Comparison of ENCODE assay signal across 1 cellular context in the genomic region with DNA sequence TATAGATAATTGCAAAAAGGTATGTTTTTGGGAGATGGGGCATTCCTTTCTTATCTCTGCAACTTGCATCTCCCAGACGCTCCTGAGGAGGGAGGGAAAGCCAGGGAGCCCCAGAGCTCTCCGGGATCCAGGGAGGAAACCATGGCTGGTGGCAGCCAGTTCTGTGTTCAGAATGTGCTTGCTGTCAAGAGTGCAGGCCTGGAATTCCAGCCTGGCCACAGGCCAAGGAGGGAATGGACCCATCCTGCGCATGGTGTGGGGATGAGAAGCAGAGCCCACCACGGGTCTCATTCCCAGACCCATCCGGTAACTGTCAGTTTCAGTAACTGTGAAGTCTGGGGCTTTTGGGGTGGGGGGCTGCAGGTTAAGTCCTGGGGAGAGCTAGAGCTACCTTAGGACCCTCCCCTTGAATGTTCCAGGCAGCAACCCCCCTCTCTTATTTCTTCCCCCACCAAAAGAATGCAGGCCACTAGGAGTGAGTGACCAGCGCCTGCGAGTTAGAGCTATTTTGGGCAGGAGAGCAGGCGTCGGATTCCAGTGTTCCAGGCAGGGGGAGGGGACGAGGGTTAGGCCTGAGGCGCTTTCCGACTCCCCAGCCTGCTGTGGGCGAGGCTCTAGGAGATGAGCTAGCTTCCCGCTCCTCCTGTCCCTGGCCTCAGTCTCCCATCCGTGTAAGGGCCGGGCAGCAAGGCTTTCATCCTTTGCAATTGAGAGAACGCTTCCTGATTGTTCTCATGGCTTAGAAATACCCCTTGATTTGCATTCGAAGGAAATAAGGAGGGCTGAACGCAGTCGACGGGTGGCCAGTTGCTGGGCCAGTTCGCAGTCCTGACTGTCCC.
TF ChIP-seq lines count a peak whose summit lies in the region.

No MANE protein-coding gene starts in this region.

TF ChIP-seq in HEK293, 187 proteins besides CTCF, POLR2A, EP300 and RAD21 (continued from another document):
- 0 out of 2 replicates have a peak, but pooled peaks have one; percentile 28 for TF ChIP-seq IKZF3 (tag by site-specific recombination; IDR thresholded peaks at IDR 0.05)
- peak; percentile 26; the same call in 1 of the 2 replicates for TF ChIP-seq ZBTB17 (tag by site-specific recombination; IDR thresholded peaks at IDR 0.05)
- no peak for TF ChIP-seq ZNF274 (IDR thresholded peaks at IDR 0.05; ENCODE audit: low read length)
- TF ChIP-seq ZNF274 (tag by site-specific recombination; IDR thresholded peaks at IDR 0.05; ENCODE audit: borderline replicate concordance), result no peak
- 0 out of 2 replicates have a peak, but pooled peaks have one; percentile 26 for TF ChIP-seq ZNF629 (tag by site-specific recombination; IDR thresholded peaks at IDR 0.05)
- TF ChIP-seq, protein P1, sequence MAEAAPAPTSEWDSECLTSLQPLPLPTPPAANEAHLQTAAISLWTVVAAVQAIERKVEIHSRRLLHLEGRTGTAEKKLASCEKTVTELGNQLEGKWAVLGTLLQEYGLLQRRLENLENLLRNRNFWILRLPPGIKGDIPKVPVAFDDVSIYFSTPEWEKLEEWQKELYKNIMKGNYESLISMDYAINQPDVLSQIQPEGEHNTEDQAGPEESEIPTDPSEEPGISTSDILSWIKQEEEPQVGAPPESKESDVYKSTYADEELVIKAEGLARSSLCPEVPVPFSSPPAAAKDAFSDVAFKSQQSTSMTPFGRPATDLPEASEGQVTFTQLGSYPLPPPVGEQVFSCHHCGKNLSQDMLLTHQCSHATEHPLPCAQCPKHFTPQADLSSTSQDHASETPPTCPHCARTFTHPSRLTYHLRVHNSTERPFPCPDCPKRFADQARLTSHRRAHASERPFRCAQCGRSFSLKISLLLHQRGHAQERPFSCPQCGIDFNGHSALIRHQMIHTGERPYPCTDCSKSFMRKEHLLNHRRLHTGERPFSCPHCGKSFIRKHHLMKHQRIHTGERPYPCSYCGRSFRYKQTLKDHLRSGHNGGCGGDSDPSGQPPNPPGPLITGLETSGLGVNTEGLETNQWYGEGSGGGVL (tag by site-specific recombination; IDR thresholded peaks at IDR 0.05), result peak; percentile 87
- peak; percentile 18; the same call in 1 of the 2 replicates for TF ChIP-seq KLF1 (tag by site-specific recombination; IDR thresholded peaks at IDR 0.05)
- peak; percentile 36; the same call in 1 of the 2 replicates for TF ChIP-seq KLF16 (tag by site-specific recombination; IDR thresholded peaks at IDR 0.05)
- TF ChIP-seq, protein P2, sequence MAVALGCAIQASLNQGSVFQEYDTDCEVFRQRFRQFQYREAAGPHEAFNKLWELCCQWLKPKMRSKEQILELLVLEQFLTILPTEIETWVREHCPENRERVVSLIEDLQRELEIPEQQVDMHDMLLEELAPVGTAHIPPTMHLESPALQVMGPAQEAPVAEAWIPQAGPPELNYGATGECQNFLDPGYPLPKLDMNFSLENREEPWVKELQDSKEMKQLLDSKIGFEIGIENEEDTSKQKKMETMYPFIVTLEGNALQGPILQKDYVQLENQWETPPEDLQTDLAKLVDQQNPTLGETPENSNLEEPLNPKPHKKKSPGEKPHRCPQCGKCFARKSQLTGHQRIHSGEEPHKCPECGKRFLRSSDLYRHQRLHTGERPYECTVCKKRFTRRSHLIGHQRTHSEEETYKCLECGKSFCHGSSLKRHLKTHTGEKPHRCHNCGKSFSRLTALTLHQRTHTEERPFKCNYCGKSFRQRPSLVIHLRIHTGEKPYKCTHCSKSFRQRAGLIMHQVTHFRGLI (tag by site-specific recombination; IDR thresholded peaks at IDR 0.05), result 0 out of 2 replicates have a peak, but pooled peaks have one; percentile 25
- peak; percentile 28; the same call in 1 of the 2 replicates for TF ChIP-seq ZNF600 (tag by site-specific recombination; IDR thresholded peaks at IDR 0.05)
- TF ChIP-seq MYNN (tag by site-specific recombination; IDR thresholded peaks at IDR 0.05; ENCODE audit: borderline replicate concordance), result no peak
- no peak for TF ChIP-seq ZNF157 (tag by site-specific recombination; IDR thresholded peaks at IDR 0.05)
- no peak for TF ChIP-seq ZNF670 (tag by site-specific recombination; IDR thresholded peaks at IDR 0.05; ENCODE audit: low read depth)
- peak; percentile 30; the same call in 1 of the 2 replicates for TF ChIP-seq SP7 (tag by site-specific recombination; IDR thresholded peaks at IDR 0.05)
- TF ChIP-seq, protein P3, sequence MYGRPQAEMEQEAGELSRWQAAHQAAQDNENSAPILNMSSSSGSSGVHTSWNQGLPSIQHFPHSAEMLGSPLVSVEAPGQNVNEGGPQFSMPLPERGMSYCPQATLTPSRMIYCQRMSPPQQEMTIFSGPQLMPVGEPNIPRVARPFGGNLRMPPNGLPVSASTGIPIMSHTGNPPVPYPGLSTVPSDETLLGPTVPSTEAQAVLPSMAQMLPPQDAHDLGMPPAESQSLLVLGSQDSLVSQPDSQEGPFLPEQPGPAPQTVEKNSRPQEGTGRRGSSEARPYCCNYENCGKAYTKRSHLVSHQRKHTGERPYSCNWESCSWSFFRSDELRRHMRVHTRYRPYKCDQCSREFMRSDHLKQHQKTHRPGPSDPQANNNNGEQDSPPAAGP (tag by site-specific recombination; IDR thresholded peaks at IDR 0.05), result 0 out of 2 replicates have a peak, but pooled peaks have one; percentile 35
- TF ChIP-seq ZNF311 (tag by site-specific recombination; IDR thresholded peaks at IDR 0.05; ENCODE audit: borderline replicate concordance), result no peak
- no peak for TF ChIP-seq ZNF354C (tag by site-specific recombination; IDR thresholded peaks at IDR 0.05; ENCODE audit: borderline replicate concordance, low read depth)
- no peak for TF ChIP-seq ZNF701 (tag by site-specific recombination; IDR thresholded peaks at IDR 0.05)
- TF ChIP-seq, protein P4, sequence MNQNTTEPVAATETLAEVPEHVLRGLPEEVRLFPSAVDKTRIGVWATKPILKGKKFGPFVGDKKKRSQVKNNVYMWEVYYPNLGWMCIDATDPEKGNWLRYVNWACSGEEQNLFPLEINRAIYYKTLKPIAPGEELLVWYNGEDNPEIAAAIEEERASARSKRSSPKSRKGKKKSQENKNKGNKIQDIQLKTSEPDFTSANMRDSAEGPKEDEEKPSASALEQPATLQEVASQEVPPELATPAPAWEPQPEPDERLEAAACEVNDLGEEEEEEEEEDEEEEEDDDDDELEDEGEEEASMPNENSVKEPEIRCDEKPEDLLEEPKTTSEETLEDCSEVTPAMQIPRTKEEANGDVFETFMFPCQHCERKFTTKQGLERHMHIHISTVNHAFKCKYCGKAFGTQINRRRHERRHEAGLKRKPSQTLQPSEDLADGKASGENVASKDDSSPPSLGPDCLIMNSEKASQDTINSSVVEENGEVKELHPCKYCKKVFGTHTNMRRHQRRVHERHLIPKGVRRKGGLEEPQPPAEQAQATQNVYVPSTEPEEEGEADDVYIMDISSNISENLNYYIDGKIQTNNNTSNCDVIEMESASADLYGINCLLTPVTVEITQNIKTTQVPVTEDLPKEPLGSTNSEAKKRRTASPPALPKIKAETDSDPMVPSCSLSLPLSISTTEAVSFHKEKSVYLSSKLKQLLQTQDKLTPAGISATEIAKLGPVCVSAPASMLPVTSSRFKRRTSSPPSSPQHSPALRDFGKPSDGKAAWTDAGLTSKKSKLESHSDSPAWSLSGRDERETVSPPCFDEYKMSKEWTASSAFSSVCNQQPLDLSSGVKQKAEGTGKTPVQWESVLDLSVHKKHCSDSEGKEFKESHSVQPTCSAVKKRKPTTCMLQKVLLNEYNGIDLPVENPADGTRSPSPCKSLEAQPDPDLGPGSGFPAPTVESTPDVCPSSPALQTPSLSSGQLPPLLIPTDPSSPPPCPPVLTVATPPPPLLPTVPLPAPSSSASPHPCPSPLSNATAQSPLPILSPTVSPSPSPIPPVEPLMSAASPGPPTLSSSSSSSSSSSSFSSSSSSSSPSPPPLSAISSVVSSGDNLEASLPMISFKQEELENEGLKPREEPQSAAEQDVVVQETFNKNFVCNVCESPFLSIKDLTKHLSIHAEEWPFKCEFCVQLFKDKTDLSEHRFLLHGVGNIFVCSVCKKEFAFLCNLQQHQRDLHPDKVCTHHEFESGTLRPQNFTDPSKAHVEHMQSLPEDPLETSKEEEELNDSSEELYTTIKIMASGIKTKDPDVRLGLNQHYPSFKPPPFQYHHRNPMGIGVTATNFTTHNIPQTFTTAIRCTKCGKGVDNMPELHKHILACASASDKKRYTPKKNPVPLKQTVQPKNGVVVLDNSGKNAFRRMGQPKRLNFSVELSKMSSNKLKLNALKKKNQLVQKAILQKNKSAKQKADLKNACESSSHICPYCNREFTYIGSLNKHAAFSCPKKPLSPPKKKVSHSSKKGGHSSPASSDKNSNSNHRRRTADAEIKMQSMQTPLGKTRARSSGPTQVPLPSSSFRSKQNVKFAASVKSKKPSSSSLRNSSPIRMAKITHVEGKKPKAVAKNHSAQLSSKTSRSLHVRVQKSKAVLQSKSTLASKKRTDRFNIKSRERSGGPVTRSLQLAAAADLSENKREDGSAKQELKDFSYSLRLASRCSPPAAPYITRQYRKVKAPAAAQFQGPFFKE (tag by site-specific recombination; IDR thresholded peaks at IDR 0.05; ENCODE audit: borderline replicate concordance), result no peak
- TF ChIP-seq ZNF561 (tag by site-specific recombination; IDR thresholded peaks at IDR 0.05; ENCODE audit: borderline replicate concordance), result peak; percentile 37; the same call in 1 of the 2 replicates
- TF ChIP-seq ZNF394 (tag by site-specific recombination; IDR thresholded peaks at IDR 0.05; ENCODE audit: borderline replicate concordance), result peak; percentile 16; the same call in 1 of the 2 replicates
- TF ChIP-seq WT1 (tag by site-specific recombination; IDR thresholded peaks at IDR 0.05), result 0 out of 2 replicates have a peak, but pooled peaks have one; percentile 9
- TF ChIP-seq ZFP69B (tag by site-specific recombination; IDR thresholded peaks at IDR 0.05), result no peak
